Comparison of ENCODE assay signal across 1 cellular context in genomic region chr21:31894441-31894840, GRCh38.
TF ChIP-seq lines count a peak whose summit lies in the region.

No MANE protein-coding gene starts in this region.

TF ChIP-seq in GM23338, 12 proteins besides CTCF, POLR2A, EP300 and RAD21 (continued from another document):
- TF ChIP-seq REST (IDR thresholded peaks at IDR 0.05; ENCODE audit: unreplicated experiment) (no peak), NANOG (IDR thresholded peaks at IDR 0.05; ENCODE audit: borderline replicate concordance) (no peak), ZNF462 (CRISPR knock-in tag; IDR thresholded peaks at IDR 0.05) (no peak), STAT1 (IDR thresholded peaks at IDR 0.05; ENCODE audit: unreplicated experiment) (no peak), CREB1 (CRISPR knock-in tag; IDR thresholded peaks at IDR 0.05; ENCODE audit: low read depth) (no peak), EZH2 (IDR thresholded peaks at IDR 0.05; ENCODE audit: low read depth, unreplicated experiment) (no peak), POLR2AphosphoS5 (IDR thresholded peaks at IDR 0.05; ENCODE audit: low read depth) (no peak), ZNF331 (CRISPR knock-in tag; IDR thresholded peaks at IDR 0.05; ENCODE audit: low read depth) (no peak), ZNF114 (CRISPR knock-in tag; IDR thresholded peaks at IDR 0.05) (no peak), EZH2phosphoT487 (IDR thresholded peaks at IDR 0.05; ENCODE audit: unreplicated experiment) (no peak)
